In genomic region chr22:27179161-27179560, GRCh38 we compare ENCODE assay signal across 22 cellular contexts.
DNase-seq lines count a peak whose midpoint lies in the region; FAIRE-seq and TF ChIP-seq lines count a peak whose summit lies in the region.
"Had no signal": no experiment of that assay in that cellular context is flagged by ENCODE, and none has a peak within 500 bp of the region (broad histone marks: within the 10 kb centered on the region; RNA-seq: fewer than 3 reads in every experiment).

No MANE protein-coding gene starts in this region.

- H3K27ac ChIP-seq in endothelial cell of umbilical vein (ENCODE audit: insufficient read depth, low read depth, low read length), result no peak overlapping the region
- H3K27ac ChIP-seq: 22Rv1, BLaER1, C4-2B had no signal

- no peak overlapping the region for H3K4me2 ChIP-seq in endothelial cell of umbilical vein (ENCODE audit: insufficient read depth, low read length)
- H3K4me2 ChIP-seq: BLaER1, GM23338 had no signal

- BruUV-seq in endothelial cell of umbilical vein (replicated peaks; lab: Mats Ljungman, UMichigan), result no TSS peak

- H3K36me3 ChIP-seq in endothelial cell of umbilical vein (ENCODE audit: control insufficient read depth in 2 of 2, extremely low read depth in 1 of 2, insufficient read depth in 2 of 2, low read length in 2 of 2), result no peaks in the 10 kb centered on the region
- H3K36me3 ChIP-seq: BLaER1 had no signal

- DNase-seq in DMS 273 (lab: John Stamatoyannopoulos, UW; ENCODE audit: unreplicated experiment) (peak; percentile 21), DMS 273 treated with DMSO at 0.1 percent for 48 hours (lab: John Stamatoyannopoulos, UW) (no peak), endothelial cell of umbilical vein (ENCODE audit: low read depth, low spot score) (no peak), myocyte (ENCODE audit: low read depth) (peak; percentile 21), urothelium cell line (ENCODE audit: low spot score) (no peak), HCEC 1CT (no peak), NCI-H748 treated with DMSO at 0.1 percent for 48 hours (lab: John Stamatoyannopoulos, UW) (no peak), NCI-H510A treated with DMSO at 0.1 percent for 48 hours (lab: John Stamatoyannopoulos, UW) (no peak)
- DNase-seq: Caco-2; CD4-positive, CD25-positive, alpha-beta regulatory T cell; CD8-positive, alpha-beta T cell; DMS53; DMS79 treated with DMSO at 0.1 percent for 48 hours; GF-D8; H9; HFFc6 had no signal

- no peaks in the 10 kb centered on the region for H3K4me1 ChIP-seq in endothelial cell of umbilical vein (ENCODE audit: control insufficient read depth, extremely low read depth, insufficient read depth, low read length)
- H3K4me1 ChIP-seq: Caco-2 had no signal

- H3K9me1 ChIP-seq in endothelial cell of umbilical vein (replicated peaks; ENCODE audit: control insufficient read depth, extremely low read depth, insufficient read depth, low read length), result no peaks in the 10 kb centered on the region

- CTCF ChIA-PET in endothelial cell of umbilical vein (lab: Charles Lee), result interaction anchor here (1.0 kb wide), 1 partner anchor 27 kb away, joined by 3 read pairs; no protein-coding TSS in a partner anchor

- H2AFZ ChIP-seq in endothelial cell of umbilical vein (ENCODE audit: low read depth, low read length), result no peak overlapping the region
- H2AFZ ChIP-seq: GM23338 had no signal

- dilution Hi-C loops in endothelial cell of umbilical vein (cut with MboI; ENCODE audit: extremely low pct_ligation_motif_present, low sequenced_read_pairs), result no loop called here

- H3K79me2 ChIP-seq in endothelial cell of umbilical vein (ENCODE audit: control insufficient read depth, insufficient read depth, low read length), result no peaks in the 10 kb centered on the region

- no peak overlapping the region for H3K4me3 ChIP-seq in endothelial cell of umbilical vein (replicated peaks in 1 of 3; ENCODE audit: insufficient read depth in 1 of 3, low read depth in 1 of 3, low read length in 3 of 3)
- H3K4me3 ChIP-seq: BLaER1, GM23338 had no signal

- no peak for TF ChIP-seq POLR2A in endothelial cell of umbilical vein (IDR thresholded peaks at IDR 0.05; ENCODE audit: low read depth, low read length)

- H3K9me3 ChIP-seq in endothelial cell of umbilical vein (replicated peaks; ENCODE audit: control insufficient read depth, insufficient read depth, low read length), result no peaks in the 10 kb centered on the region
- H3K9me3 ChIP-seq: BLaER1, Caco-2 had no signal

- POLR2A ChIA-PET in endothelial cell of umbilical vein (lab: Charles Lee), result no interaction called here

- no peak overlapping the region for H3K9ac ChIP-seq in endothelial cell of umbilical vein (replicated peaks; ENCODE audit: extremely low read depth, insufficient read depth, low read length)
- H3K9ac ChIP-seq: BLaER1 had no signal

- no peaks in the 10 kb centered on the region for H4K20me1 ChIP-seq in endothelial cell of umbilical vein (replicated peaks; ENCODE audit: control insufficient read depth, extremely low read depth, insufficient read depth, low read length)
- H4K20me1 ChIP-seq: BLaER1 had no signal

- no peak for TF ChIP-seq CTCF in endothelial cell of umbilical vein (IDR thresholded peaks at IDR 0.05; ENCODE audit: extremely low read depth in 1 of 2, insufficient read depth in 1 of 2, low read depth in 1 of 2, low read length in 2 of 2)

- intact Hi-C loops in endothelial cell of umbilical vein (cut with micrococcal nuclease), result no loop called here

- FAIRE-seq in endothelial cell of umbilical vein (lab: Jason Lieb, UNC), result no peak
- peak; percentile 99 for FAIRE-seq in urothelium cell line (lab: Jason Lieb, UNC)
- FAIRE-seq: GM12891, GM18507 had no signal

- H3K27me3 ChIP-seq in endothelial cell of umbilical vein (ENCODE audit: control insufficient read depth in 2 of 2, insufficient read depth in 2 of 2, low read length in 2 of 2), result no peaks in the 10 kb centered on the region
- H3K27me3 ChIP-seq: BLaER1 had no signal

TF ChIP-seq in endothelial cell of umbilical vein, 7 proteins besides CTCF, POLR2A, EP300 and RAD21:
- TF ChIP-seq JUN (IDR thresholded peaks at IDR 0.05; ENCODE audit: borderline replicate concordance, insufficient read depth, insufficient read length, low read depth), result no peak
- TF ChIP-seq FOS (IDR thresholded peaks at IDR 0.05; ENCODE audit: borderline replicate concordance, insufficient read depth, low read length), result peak; percentile 36
- no peak for TF ChIP-seq POLR2AphosphoS5 (IDR thresholded peaks at IDR 0.05; ENCODE audit: insufficient read depth, low read depth, low read length)
- TF ChIP-seq EZH2 (IDR thresholded peaks at IDR 0.05; ENCODE audit: borderline replicate concordance, low read depth, low read length, severe bottlenecking), result no peak
- no peak for TF ChIP-seq MAX (IDR thresholded peaks at IDR 0.05; ENCODE audit: insufficient read depth, insufficient read length)

Comparison
In these comparisons a context has a peak if more than half of its experiments do, and no peak if none do; other contexts are left out.
1. DNase-seq: peak in DMS 273 (single experiment) and myocyte (single experiment); none in DMS 273 treated with DMSO at 0.1 percent for 48 hours (single experiment), endothelial cell of umbilical vein (single experiment), urothelium cell line (single experiment), HCEC 1CT (single experiment), NCI-H748 treated with DMSO at 0.1 percent for 48 hours (single experiment) and NCI-H510A treated with DMSO at 0.1 percent for 48 hours (single experiment).